ENCODE assay signal across 9 cellular contexts in genomic region chr5:95818181-95819147, GRCh38. TPM values are rescaled to one million over a fixed set of nuclear protein-coding genes. Genes with fewer than 3 reads are reported as not detected.
DNase-seq lines count a peak whose midpoint lies in the region; ATAC-seq and TF ChIP-seq lines count a peak whose summit lies in the region.
"Had no signal": no experiment of that assay in that cellular context is flagged by ENCODE, and none has a peak within 500 bp of the region (broad histone marks: within the 10 kb centered on the region; RNA-seq: fewer than 3 reads in every experiment).

No MANE protein-coding gene starts in this region.

- H3K9me3 ChIP-seq in CD4-positive, alpha-beta T cell (ENCODE audit: control insufficient read depth, low read length), result no peaks in the 10 kb centered on the region
- H3K9me3 ChIP-seq in naive thymus-derived CD4-positive, alpha-beta T cell (ENCODE audit: control insufficient read depth in 2 of 3, low read length in 3 of 3), result no peaks in the 10 kb centered on the region
- no peaks in the 10 kb centered on the region for H3K9me3 ChIP-seq in HAP-1
- H3K9me3 ChIP-seq: prostate gland had no signal

- peaks cover 0 to 25% (median 11%) of the 10 kb centered on the region in 3 experiments for H3K36me3 ChIP-seq in naive thymus-derived CD4-positive, alpha-beta T cell (ENCODE audit: control insufficient read depth in 2 of 3, insufficient read depth in 3 of 3, low read length in 3 of 3)
- H3K36me3 ChIP-seq in HAP-1 (replicated peaks), result no peaks in the 10 kb centered on the region
- H3K36me3 ChIP-seq: prostate gland had no signal

- H3K4me3 ChIP-seq in choroid plexus epithelial cell (ENCODE audit: low read depth, low read length) (peak overlapping the region; percentile 27), HAP-1 (no peak overlapping the region)
- peak overlapping the region; percentile 44 for H3K4me3 ChIP-seq in naive thymus-derived CD4-positive, alpha-beta T cell (ENCODE audit: low read length)
- H3K4me3 ChIP-seq: prostate gland had no signal

- CTCF ChIA-PET in CD4-positive, alpha-beta T cell (lab: Charles Lee), result interaction anchor here (1.0 to 8.0 kb wide), 5 partner anchors 10 to 37 kb away, joined by 3 to 51 read pairs (median 5); no protein-coding TSS in a partner anchor
- CTCF ChIA-PET in naive thymus-derived CD4-positive, alpha-beta T cell (lab: Charles Lee), result interaction anchor here (1.3 to 8.7 kb wide), 4 partner anchors 10 to 37 kb away, joined by 3 to 68 read pairs (median 34); no protein-coding TSS in a partner anchor

- peak; percentile 28 for ATAC-seq in CD4-positive, alpha-beta T cell (ENCODE audit: poor library complexity)
- ATAC-seq in naive thymus-derived CD4-positive, alpha-beta T cell, result peak; percentile 68
- ATAC-seq in GM21423 (IDR thresholded peaks at IDR 0.05; ENCODE audit: unreplicated experiment) (no peak), HG03571 (IDR thresholded peaks at IDR 0.05; ENCODE audit: unreplicated experiment) (no peak), GM21619 (IDR thresholded peaks at IDR 0.05; ENCODE audit: unreplicated experiment) (no peak)

- no peak for DNase-seq in CD4-positive, alpha-beta T cell
- DNase-seq in NAMALWA (ENCODE audit: low spot score) (peak; percentile 45), choroid plexus epithelial cell (ENCODE audit: low read depth) (no peak), HAP-1 (ENCODE audit: low spot score in 2 of 2) (no peak)
- DNase-seq in naive thymus-derived CD4-positive, alpha-beta T cell, result peak in 3 of 9 donors; percentile 19 to 29 (median 21)

- TF ChIP-seq CTCF in CD4-positive, alpha-beta T cell (IDR thresholded peaks at IDR 0.05), result no peak
- no peak for TF ChIP-seq CTCF in choroid plexus epithelial cell (conservative IDR thresholded peaks at IDR 0.05; ENCODE audit: low read depth, low read length)

- POLR2A ChIA-PET in CD4-positive, alpha-beta T cell (lab: Charles Lee), result interaction anchor here (1.4 to 8.8 kb wide), 3 partner anchors 10 to 16 kb away, joined by 5 to 157 read pairs (median 10); no protein-coding TSS in a partner anchor
- POLR2A ChIA-PET in naive thymus-derived CD4-positive, alpha-beta T cell (lab: Charles Lee), result interaction anchor here (1.0 to 11.8 kb wide), 7 partner anchors 9 to 37 kb away, joined by 3 to 157 read pairs (median 7); no protein-coding TSS in a partner anchor

- peaks cover 50 to 52% of the 10 kb centered on the region in 2 donors for H3K4me1 ChIP-seq in naive thymus-derived CD4-positive, alpha-beta T cell (ENCODE audit: control insufficient read depth in 2 of 2, insufficient read depth in 2 of 2, low read length in 2 of 2)
- peaks cover 13% of the 10 kb centered on the region for H3K4me1 ChIP-seq in HAP-1

- peak overlapping the region; percentile 98 for H3K4me3 Mint-ChIP-seq in CD4-positive, alpha-beta T cell
- H3K4me3 Mint-ChIP-seq in naive thymus-derived CD4-positive, alpha-beta T cell, result peak overlapping the region; percentile 79 to 100 (median 99)

- H3K4me1 Mint-ChIP-seq in CD4-positive, alpha-beta T cell (ENCODE audit: low read depth), result peaks cover 81% of the 10 kb centered on the region
- peaks cover 60 to 85% (median 69%) of the 10 kb centered on the region in 7 donors for H3K4me1 Mint-ChIP-seq in naive thymus-derived CD4-positive, alpha-beta T cell

- peak overlapping the region; percentile 70 for H3K27ac ChIP-seq in CD4-positive, alpha-beta T cell (ENCODE audit: low read depth, low read length)
- peak overlapping the region; percentile 77 for H3K27ac ChIP-seq in naive thymus-derived CD4-positive, alpha-beta T cell (ENCODE audit: low read depth, low read length)
- H3K27ac ChIP-seq: prostate gland had no signal

- peaks cover 68% of the 10 kb centered on the region for H3K36me3 Mint-ChIP-seq in CD4-positive, alpha-beta T cell (ENCODE audit: low read depth)
- H3K36me3 Mint-ChIP-seq in naive thymus-derived CD4-positive, alpha-beta T cell, result peaks cover 21 to 32% (median 29%) of the 10 kb centered on the region in 5 donors

- H3K27me3 ChIP-seq in CD4-positive, alpha-beta T cell (ENCODE audit: control insufficient read depth, insufficient read depth, low read length), result no peaks in the 10 kb centered on the region
- no peaks in the 10 kb centered on the region for H3K27me3 ChIP-seq in naive thymus-derived CD4-positive, alpha-beta T cell (ENCODE audit: control insufficient read depth in 2 of 2, insufficient read depth in 2 of 2, low read length in 2 of 2)
- H3K27me3 ChIP-seq in HAP-1 (ENCODE audit: low read depth), result no peaks in the 10 kb centered on the region

- in situ Hi-C loops in HAP-1 (cut with MboI; ENCODE audit: low sequenced_read_pairs), result no loop called here

- no peaks in the 10 kb centered on the region for H3K27me3 Mint-ChIP-seq in CD4-positive, alpha-beta T cell
- no peaks in the 10 kb centered on the region for H3K27me3 Mint-ChIP-seq in naive thymus-derived CD4-positive, alpha-beta T cell

- intact Hi-C loops in CD4-positive, alpha-beta T cell (cut with DNase I, micrococcal nuclease), result no loop called here
- intact Hi-C loops in naive thymus-derived CD4-positive, alpha-beta T cell (cut with micrococcal nuclease), result loop anchor here in 1 of 2 donors (1.0 kb wide), 1 partner anchor 25 kb away; no protein-coding TSS in a partner anchor

- peak overlapping the region; percentile 83 for H3K27ac Mint-ChIP-seq in CD4-positive, alpha-beta T cell
- peak overlapping the region; percentile 63 to 95 (median 92) for H3K27ac Mint-ChIP-seq in naive thymus-derived CD4-positive, alpha-beta T cell

- no peaks in the 10 kb centered on the region for H3K9me3 Mint-ChIP-seq in CD4-positive, alpha-beta T cell
- peaks cover 0 to 1% (median 0%) of the 10 kb centered on the region in 11 donors for H3K9me3 Mint-ChIP-seq in naive thymus-derived CD4-positive, alpha-beta T cell

RNA-seq across cellular contexts. Expression of gene GLRX, which starts 4.1 kb away (rescaled TPM):
- total RNA-seq in CD4-positive, alpha-beta T cell, result 10 to 100 TPM; 16.9 to 18.7 TPM
- total RNA-seq in naive thymus-derived CD4-positive, alpha-beta T cell, result 10 to 100 TPM; 26.3 to 89.5 (median 55.6) TPM
- 100 to 1,000 TPM; 187 to 205 TPM for polyA plus RNA-seq in naive thymus-derived CD4-positive, alpha-beta T cell

Comparison
In these comparisons a context has a peak if more than half of its experiments do, and no peak if none do; other contexts are left out.
1. ATAC-seq: peak in CD4-positive, alpha-beta T cell (single experiment) and naive thymus-derived CD4-positive, alpha-beta T cell (single experiment); none in GM21423 (single experiment), HG03571 (single experiment) and GM21619 (single experiment).